ENCODE assay signal across 23 cellular contexts in the genomic region with DNA sequence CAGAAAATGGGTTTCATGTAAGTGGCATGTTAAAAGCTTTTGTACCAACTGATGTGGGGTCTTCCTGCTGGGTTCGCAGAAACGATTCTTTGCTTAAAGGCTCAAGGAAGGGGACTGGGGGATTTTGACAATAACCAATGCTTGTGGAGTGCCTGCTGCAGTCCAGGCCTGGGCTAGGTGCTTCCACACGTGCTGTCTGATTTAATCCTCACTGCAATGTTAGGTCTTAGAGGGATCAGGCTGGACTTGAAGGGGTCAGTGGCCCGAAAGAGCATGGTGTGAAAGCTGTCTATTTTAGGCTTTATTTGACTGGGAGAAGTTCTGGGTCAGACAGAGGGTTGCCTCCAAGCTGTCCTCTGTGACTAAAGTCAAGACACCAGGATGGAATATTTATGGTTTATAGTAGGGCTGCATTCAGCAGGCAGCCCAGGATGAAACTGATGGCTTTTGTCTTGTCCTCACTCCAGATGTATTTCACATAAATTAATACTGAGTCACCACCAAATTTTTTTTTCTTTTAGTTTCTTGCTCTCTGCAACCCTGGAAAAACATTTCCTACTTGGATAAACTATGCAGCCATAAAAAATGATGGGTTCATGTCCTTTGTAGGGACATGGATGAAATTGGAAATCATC.
DNase-seq lines count a peak whose midpoint lies in the region; ATAC-seq and TF ChIP-seq lines count a peak whose summit lies in the region.
"Had no signal": no experiment of that assay in that cellular context is flagged by ENCODE, and none has a peak within 500 bp of the region (broad histone marks: within the 10 kb centered on the region; RNA-seq: fewer than 3 reads in every experiment).

No MANE protein-coding gene starts in this region.

- H3K27ac ChIP-seq in tibial nerve: peak overlapping the region; percentile 13 to 82 (median 30)
- H3K27ac ChIP-seq: hepatocyte, HL-60, thoracic aorta had no signal

- H3K9me3 Mint-ChIP-seq in immature natural killer cell: no peaks in the 10 kb centered on the region
- H3K9me3 Mint-ChIP-seq: activated T-cell treated with anti-CD3 and anti-CD28 coated beads, Interleukin-2, amount 50 U/mL, for 4 hours had no signal

- DNase-seq in GM04503 (ENCODE audit: low read depth): peak; percentile 41
- peak; percentile 48 for DNase-seq in NCI-H82 (lab: John Stamatoyannopoulos, UW)
- peak; percentile 41 for DNase-seq in fibroblast of mammary gland (ENCODE audit: low read depth)
- no peak for DNase-seq in tibial nerve (ENCODE audit: low spot score in 2 of 2)
- DNase-seq in immature natural killer cell: no peak
- DNase-seq: activated naive CD4-positive, alpha-beta T cell treated with anti-CD3 and anti-CD28 coated beads for 36 hours; activated T-cell treated with anti-CD3 and anti-CD28 coated beads, Interleukin-2, amount 50 U/mL, for 4 hours; DMS79 treated with DMSO at 0.1 percent for 48 hours; left ventricle myocardium superior; mucosa of descending colon; NCI-H1436; NCI-H526; posterior cingulate gyrus; Right ventricle myocardium superior; stimulated activated naive CD4-positive, alpha-beta T cell had no signal

- TF ChIP-seq CTCF in fibroblast of mammary gland (conservative IDR thresholded peaks at IDR 0.05; ENCODE audit: control insufficient read depth, insufficient read depth, low read depth, low read length) (no peak), tibial nerve (IDR thresholded peaks at IDR 0.05) (no peak)

- H3K36me3 ChIP-seq in tibial nerve: peaks cover 0 to 4% (median 0%) of the 10 kb centered on the region in 3 donors
- H3K36me3 ChIP-seq: thoracic aorta had no signal

- ATAC-seq in HG02588 (IDR thresholded peaks at IDR 0.05; ENCODE audit: unreplicated experiment) (no peak), HG03280 (IDR thresholded peaks at IDR 0.05; ENCODE audit: unreplicated experiment) (no peak)
- ATAC-seq: activated T-cell treated with anti-CD3 and anti-CD28 coated beads, Interleukin-2, amount 50 U/mL, for 4 hours; left ventricle myocardium superior; mucosa of descending colon had no signal

- H3K4me1 Mint-ChIP-seq in immature natural killer cell: no peaks in the 10 kb centered on the region
- H3K4me1 Mint-ChIP-seq: B cell, IgD-negative memory B cell had no signal

- no peaks in the 10 kb centered on the region for H3K27me3 ChIP-seq in tibial nerve
- H3K27me3 ChIP-seq: hepatocyte had no signal

- no peaks in the 10 kb centered on the region for H3K36me3 Mint-ChIP-seq in immature natural killer cell

- WGBS in tibial nerve, 2 donors: 51 to 58% methylated on average over 4 of the region's 4 CpGs

- peaks cover 0 to 2% (median 1%) of the 10 kb centered on the region in 3 donors for H3K27me3 Mint-ChIP-seq in immature natural killer cell (ENCODE audit: low read depth in 3 of 3)

- no peak overlapping the region for H3K4me3 ChIP-seq in fibroblast of mammary gland (ENCODE audit: control insufficient read depth, low read depth, low read length)
- H3K4me3 ChIP-seq in tibial nerve: no peak overlapping the region
- H3K4me3 ChIP-seq: hepatocyte, mucosa of descending colon, skin epidermis, thoracic aorta had no signal

- no peak for TF ChIP-seq POLR2A in tibial nerve (IDR thresholded peaks at IDR 0.05)

- peaks cover 0 to 5% (median 0%) of the 10 kb centered on the region in 4 donors for H3K9me3 ChIP-seq in tibial nerve
- H3K9me3 ChIP-seq: thoracic aorta had no signal

- TF ChIP-seq EP300 in tibial nerve (IDR thresholded peaks at IDR 0.05): no peak

- no peak overlapping the region for H3K4me3 Mint-ChIP-seq in immature natural killer cell
- H3K4me3 Mint-ChIP-seq: activated naive CD4-positive, alpha-beta T cell treated with anti-CD3 and anti-CD28 coated beads for 36 hours; activated T-cell treated with anti-CD3 and anti-CD28 coated beads, Interleukin-2, amount 50 U/mL, for 4 hours; B cell; IgD-negative memory B cell had no signal

- H3K4me1 ChIP-seq in tibial nerve: peaks cover 0 to 8% (median 6%) of the 10 kb centered on the region in 4 donors

- H3K27ac Mint-ChIP-seq in immature natural killer cell: no peak overlapping the region
- H3K27ac Mint-ChIP-seq: activated naive CD4-positive, alpha-beta T cell treated with anti-CD3 and anti-CD28 coated beads for 36 hours; B cell; IgD-negative memory B cell had no signal

Comparison
In these comparisons a context has a peak if more than half of its experiments do, and no peak if none do; other contexts are left out.
1. DNase-seq: peak in GM04503 (single experiment), NCI-H82 (single experiment) and fibroblast of mammary gland (single experiment); none in tibial nerve (0 of 2) and immature natural killer cell (0 of 3).